16 cellular contexts compared by ENCODE assay signal in the genomic region with DNA sequence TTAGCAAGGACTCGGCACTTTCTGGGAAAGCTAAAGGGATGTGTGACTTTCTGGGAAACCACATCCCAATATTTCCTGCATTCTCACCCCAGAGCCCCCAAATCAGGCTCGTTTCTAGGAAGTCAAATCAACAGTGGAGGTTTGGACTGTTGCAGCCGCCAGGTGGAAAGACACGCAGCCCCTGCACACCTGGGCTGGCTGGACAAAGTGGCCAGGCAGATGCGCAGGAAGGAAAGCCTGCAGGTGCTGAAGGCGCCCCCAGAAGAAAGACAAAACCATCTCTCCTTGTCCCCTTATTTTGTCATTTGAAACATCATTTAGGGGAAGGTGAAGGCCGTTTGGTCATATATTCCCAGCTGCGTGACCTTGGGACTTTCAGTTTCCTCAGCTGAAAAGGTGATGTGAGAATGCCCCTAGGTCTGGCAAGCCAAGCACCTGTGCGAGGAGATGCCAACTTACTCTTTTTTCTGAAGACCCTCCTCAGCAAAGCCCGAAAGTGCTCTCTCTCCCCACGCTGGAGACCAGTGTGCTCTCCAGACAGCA.
"Had no signal": no experiment of that assay in that cellular context is flagged by ENCODE, and none has a peak within 500 bp of the region (broad histone marks: within the 10 kb centered on the region; RNA-seq: fewer than 3 reads in every experiment).

No MANE protein-coding gene starts in this region.

- H3K27ac ChIP-seq: foreskin keratinocyte, lower lobe of right lung, neural progenitor cell, tibial artery, WERI-Rb-1 had no signal

- H3K36me3 ChIP-seq: lower lobe of right lung, neural progenitor cell, tibial artery, WERI-Rb-1 had no signal

- H2AFZ ChIP-seq: neural progenitor cell had no signal

- H3K9ac ChIP-seq: neural progenitor cell had no signal

- DNase-seq: activated CD4-positive, alpha-beta T cell treated with anti-CD3 and anti-CD28 coated beads, Interleukin-2, amount 10 ng/mL, durations not matched to agents 7 days and 5 days; activated CD4-positive, CD25-positive, alpha-beta regulatory T cell treated with anti-CD3 and anti-CD28 coated beads, Interleukin-2, amount 50 U/mL, for 72 hours; activated CD8-positive, alpha-beta T cell treated with anti-CD3 and anti-CD28 coated beads, Interleukin-2, amount 10 ng/mL, durations not matched to agents 7 days and 5 days; activated gamma-delta T cell treated with Interleukin-2 at 50 U/mL for 16 hours; aorta; dermis blood vessel endothelial cell; effector memory CD4-positive, alpha-beta T cell; foreskin keratinocyte; lower lobe of right lung; mesendoderm; naive thymus-derived CD8-positive, alpha-beta T cell; stimulated activated CD4-positive, alpha-beta T cell treated with anti-CD3 and anti-CD28 coated beads, Interleukin-4, amount 100 ng/mL, for 1 hour; stimulated activated naive CD8-positive, alpha-beta T cell treated with anti-CD3 and anti-CD28 coated beads, Interleukin-15, Interleukin-2, amounts not matched to agents 100 U/mL and 50 U/mL, for 24 hours; WERI-Rb-1 had no signal

- H3K4me3 ChIP-seq: lower lobe of right lung, neural progenitor cell, tibial artery had no signal

- H3K27me3 ChIP-seq: foreskin keratinocyte, neural progenitor cell, tibial artery had no signal

- H3K9me3 ChIP-seq: lower lobe of right lung, tibial artery had no signal

- H3K4me2 ChIP-seq: neural progenitor cell had no signal

- H3K4me1 ChIP-seq: foreskin keratinocyte, tibial artery had no signal
